In genomic region chr12:48851883-48852733, GRCh38 we compare ENCODE assay signal across 8 cellular contexts. TPM values are rescaled to one million over a fixed set of nuclear protein-coding genes. Genes with fewer than 3 reads are reported as not detected.
DNase-seq lines count a peak whose midpoint lies in the region; ATAC-seq, FAIRE-seq and TF ChIP-seq lines count a peak whose summit lies in the region.

Gene DDX23, minus strand, starts transcription at chr12:48852163. Its CDS starts 6,381 bp downstream, at chr12:48845782.

- H4K20me1 ChIP-seq in HepG2 (ENCODE audit: insufficient read depth, low read length), result no peaks in the 10 kb centered on the region; the same call in 1 of the 2 replicates

- peak within 1 kb of the TSS; percentile 75 for H3K27ac ChIP-seq in HepG2 (ENCODE audit: extremely low read length, insufficient read depth, low read length)

- H2AFZ ChIP-seq in HepG2 (ENCODE audit: low read length), result peak within 1 kb of the TSS; percentile 97

- TF ChIP-seq CTCF in HepG2 (CRISPR knock-in tag; IDR thresholded peaks at IDR 0.05), result no peak

- under 1% methylated on average over 15 of the region's 53 CpGs for WGBS in HepG2 (ENCODE audit: low lambda C conversion rate)

- POLR2A ChIA-PET in HepG2 (lab: Yijun Ruan, JAX), result interaction anchor here (0.6 to 8.2 kb wide), 16 partner anchors 13 to 278 kb away, joined by 3 to 115 read pairs (median 7); partner anchors contain the start of genes ADCY6, ARF3 and RND1

- intact Hi-C loops in HepG2 (cut with micrococcal nuclease; ENCODE audit: unreplicated experiment), result loop anchor here (1.0 kb wide), 1 partner anchor 13 kb away; the partner anchor contains the start of gene RND1

- H3K9me3 ChIP-seq in HepG2 (ENCODE audit: low read length), result no peaks in the 10 kb centered on the region

- CTCF ChIA-PET in HepG2 (lab: Yijun Ruan, JAX; ENCODE audit: low intra/inter-chr PET ratio, low total read pairs), result interaction anchor here (0.6 to 3.9 kb wide), 5 partner anchors 35 to 85 kb away, joined by 3 to 64 read pairs (median 16); no protein-coding TSS in a partner anchor

- H3K4me1 ChIP-seq in HepG2 (ENCODE audit: insufficient read depth, low read length), result peaks cover 18% of the 10 kb centered on the region

- peaks cover 29% of the 10 kb centered on the region for H3K79me2 ChIP-seq in HepG2 (ENCODE audit: insufficient read depth, low read length)

- H3K36me3 ChIP-seq in HepG2 (replicated peaks in 1 of 2; ENCODE audit: control insufficient read depth in 1 of 2, insufficient read depth in 2 of 2, low read length in 2 of 2), result no peaks in the 10 kb centered on the region; a peak in 1 of 5 replicates

- 0 out of 2 replicates have a peak, but pooled peaks have one; percentile 9 for TF ChIP-seq RAD21 in HepG2 (CRISPR knock-in tag; IDR thresholded peaks at IDR 0.05)

- peak; percentile 90 for ATAC-seq in GM19372 (IDR thresholded peaks at IDR 0.05; ENCODE audit: low read depth, unreplicated experiment)
- peak; percentile 63 for ATAC-seq in HG03558 (IDR thresholded peaks at IDR 0.05; ENCODE audit: extremely low read depth, unreplicated experiment)
- ATAC-seq in HepG2, result peak; percentile 99

- DNase-seq in C1 segment of cervical spinal cord (lab: John Stamatoyannopoulos, UW) (peak; percentile 69 to 98 (median 90)), NCI-H748 treated with DMSO at 0.1 percent for 48 hours (lab: John Stamatoyannopoulos, UW) (peak; percentile 97), dermis blood vessel endothelial cell (peak; percentile 98), HepG2 (ENCODE audit: low spot score) (peak; percentile 92)
- DNase-seq in activated CD4-positive, alpha-beta T cell treated with anti-CD3 and anti-CD28 coated beads, Interleukin-2, amount 50 U/mL, for 24 hours (ENCODE audit: low read depth in 1 of 2, low spot score in 1 of 2), result peak; percentile 71 to 88
- DNase-seq in stimulated activated CD4-positive, alpha-beta T cell treated with anti-CD3 and anti-CD28 coated beads, Interleukin-4, amount 100 ng/mL, for 1 hour, result peak; percentile 90

- H3K4me3 ChIP-seq in HepG2 (replicated peaks in 1 of 3; ENCODE audit: insufficient read depth in 1 of 3, low read depth in 2 of 3, low read length in 3 of 3), result peak within 1 kb of the TSS; percentile 96 to 98 (median 98)

- in situ Hi-C loops in HepG2 (cut with HindIII; ENCODE audit: extremely low pct_ligation_motif_present, low pct_unique_long_range_greater_than_20kb), result loop anchor here (5.0 kb wide), 2 partner anchors 35 to 85 kb away; no protein-coding TSS in a partner anchor

- TF ChIP-seq EP300 in HepG2 (IDR thresholded peaks at IDR 0.05; ENCODE audit: low read depth in 2 of 2, low read length in 2 of 2) (peak; percentile 20 to 39; a peak in 2 of 4 replicates), HepG2 (CRISPR knock-in tag; IDR thresholded peaks at IDR 0.05; ENCODE audit: borderline replicate concordance) (no peak)

- peak; percentile 81 for FAIRE-seq in HepG2 (lab: Jason Lieb, UNC)

- TF ChIP-seq POLR2A in HepG2 (IDR thresholded peaks at IDR 0.05; ENCODE audit: insufficient read depth in 1 of 2, low read depth in 2 of 2, low read length in 2 of 2), result peak; percentile 65 to 77

- H3K4me2 ChIP-seq in HepG2 (ENCODE audit: low read depth, low read length), result peak within 1 kb of the TSS; percentile 94

- BruUV-seq in HepG2 (replicated peaks; lab: Mats Ljungman, UMichigan), result TSS peak; percentile 60

- H3K27me3 ChIP-seq in HepG2 (ENCODE audit: control insufficient read depth in 1 of 2, insufficient read depth in 2 of 2, low read length in 2 of 2), result no peaks in the 10 kb centered on the region; a peak in 2 of 5 replicates

- peak within 1 kb of the TSS; percentile 95 for H3K9ac ChIP-seq in HepG2 (ENCODE audit: insufficient read depth, low read depth, low read length)

TF ChIP-seq in HepG2, 621 proteins besides CTCF, POLR2A, EP300 and RAD21 (continues in another document):
- TF ChIP-seq, protein P1, sequence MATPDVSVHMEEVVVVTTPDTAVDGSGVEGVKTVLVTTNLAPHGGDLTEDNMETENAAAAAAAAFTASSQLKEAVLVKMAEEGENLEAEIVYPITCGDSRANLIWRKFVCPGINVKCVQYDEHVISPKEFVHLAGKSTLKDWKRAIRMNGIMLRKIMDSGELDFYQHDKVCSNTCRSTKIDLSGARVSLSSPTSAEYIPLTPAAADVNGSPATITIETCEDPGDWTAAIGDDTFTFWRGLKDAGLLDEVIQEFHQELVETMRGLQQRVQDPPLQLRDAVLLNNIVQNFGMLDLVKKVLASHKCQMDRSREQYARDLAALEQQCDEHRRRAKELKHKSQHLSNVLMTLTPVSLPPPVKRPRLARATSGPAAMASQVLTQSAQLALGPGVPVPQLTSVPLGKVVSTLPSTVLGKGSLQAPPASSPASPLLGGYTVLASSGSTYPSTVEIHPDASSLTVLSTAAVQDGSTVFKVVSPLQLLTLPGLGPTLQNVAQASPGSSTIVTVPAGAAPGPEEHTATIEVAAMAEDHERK (CRISPR knock-in tag; IDR thresholded peaks at IDR 0.05; ENCODE audit: low read depth), result peak; percentile 73
- TF ChIP-seq ZNF710 (CRISPR knock-in tag; IDR thresholded peaks at IDR 0.05; ENCODE audit: borderline replicate concordance) (peak; percentile 26; the same call in 1 of the 2 replicates), ZSCAN25 (CRISPR knock-in tag; IDR thresholded peaks at IDR 0.05) (peak; percentile 39; the same call in 1 of the 2 replicates), SUZ12 (IDR thresholded peaks at IDR 0.05; ENCODE audit: low read depth, low read length) (peak; percentile 97), ETS1 (CRISPR knock-in tag; IDR thresholded peaks at IDR 0.05) (peak; percentile 45; the same call in 1 of the 2 replicates), ZNF12 (CRISPR knock-in tag; IDR thresholded peaks at IDR 0.05) (0 out of 2 replicates have a peak, but pooled peaks have one; percentile 12), ZNF34 (CRISPR knock-in tag; IDR thresholded peaks at IDR 0.05; ENCODE audit: borderline replicate concordance) (no peak), MLLT10 (CRISPR knock-in tag; IDR thresholded peaks at IDR 0.05) (no peak), HOXA3 (CRISPR knock-in tag; IDR thresholded peaks at IDR 0.05) (peak; percentile 91)
- TF ChIP-seq, protein P2, sequence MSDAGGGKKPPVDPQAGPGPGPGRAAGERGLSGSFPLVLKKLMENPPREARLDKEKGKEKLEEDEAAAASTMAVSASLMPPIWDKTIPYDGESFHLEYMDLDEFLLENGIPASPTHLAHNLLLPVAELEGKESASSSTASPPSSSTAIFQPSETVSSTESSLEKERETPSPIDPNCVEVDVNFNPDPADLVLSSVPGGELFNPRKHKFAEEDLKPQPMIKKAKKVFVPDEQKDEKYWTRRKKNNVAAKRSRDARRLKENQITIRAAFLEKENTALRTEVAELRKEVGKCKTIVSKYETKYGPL (CRISPR knock-in tag; IDR thresholded peaks at IDR 0.05), result no peak

RNA-seq across cellular contexts. Expression of gene DDX23, which starts in this region (rescaled TPM):
- total RNA-seq in dermis blood vessel endothelial cell (115 and 124 TPM in 2 replicates), HepG2 (2016; rRNA removed; fragmentation: Illumina TruSeq; extraction: Trizol) (81.5 and 90.0 TPM in 2 replicates)
- 13.0 and 13.4 TPM in 2 replicates for total RNA-seq in HepG2 (2016; cell fraction: cytosol; rRNA removed; fragmentation: Illumina TruSeq; extraction: Trizol; ENCODE audit: low read depth)
- 81.4 and 90.7 TPM in 2 replicates for total RNA-seq in HepG2 (2016; cell fraction: insoluble cytoplasmic fraction; rRNA removed; fragmentation: Illumina TruSeq; extraction: Trizol)
- total RNA-seq in HepG2 (2016; cell fraction: membrane; rRNA removed; fragmentation: Illumina TruSeq; extraction: Trizol), result 17.1 and 20.2 TPM in 2 replicates
- 66.5 and 79.7 TPM in 2 replicates for total RNA-seq in HepG2 (2016; cell fraction: nucleus; rRNA removed; fragmentation: Illumina TruSeq; extraction: Trizol)
- polyA plus RNA-seq in HepG2 (2011; rRNA removed), result 35.7 and 42.2 TPM in 2 replicates
- polyA plus RNA-seq in HepG2 (2011; cell fraction: cytosol; rRNA removed), result 28.4 and 30.1 TPM in 2 replicates
- 114 and 128 TPM in 2 replicates for polyA plus RNA-seq in HepG2 (2011; cell fraction: nucleus; rRNA removed)
- 43.8 and 55.5 TPM in 2 replicates for polyA plus RNA-seq in HepG2 (2012)
- polyA plus RNA-seq in HepG2 (2016; cell fraction: cytosol; fragmentation: Illumina TruSeq; extraction: Trizol; ENCODE audit: low read depth), result 2.6 and 3.7 TPM in 2 replicates
- polyA plus RNA-seq in HepG2 (2016; cell fraction: insoluble cytoplasmic fraction; fragmentation: Illumina TruSeq; extraction: Trizol; ENCODE audit: low read depth), result 62.7 and 67.1 TPM in 2 replicates
- 8.1 and 9.8 TPM in 2 replicates for polyA plus RNA-seq in HepG2 (2016; cell fraction: membrane; fragmentation: Illumina TruSeq; extraction: Trizol; ENCODE audit: low read depth)
- 132 TPM in 2 replicates for polyA plus RNA-seq in HepG2 (2016; cell fraction: nucleus; fragmentation: Illumina TruSeq; extraction: Trizol; ENCODE audit: insufficient read depth, low read depth)
- polyA minus RNA-seq in HepG2 (2011; rRNA and poly(A)+ RNA removed; ENCODE audit: low replicate concordance), result 29.9 and 100 TPM in 2 replicates
- 11.7 and 12.4 TPM in 2 replicates for polyA minus RNA-seq in HepG2 (2011; cell fraction: cytosol; rRNA and poly(A)+ RNA removed)
- 55.9 and 69.0 TPM in 2 replicates for polyA minus RNA-seq in HepG2 (2011; cell fraction: nucleus; rRNA and poly(A)+ RNA removed)

Comparison
In these comparisons a context has a peak if more than half of its experiments do, and no peak if none do; other contexts are left out.
1. Peak in every context shown above with its lines: DNase-seq, ATAC-seq, H3K4me3 ChIP-seq and H3K27ac ChIP-seq.